8 cellular contexts compared by ENCODE assay signal in genomic region chr2:17754773-17755425, GRCh38. TPM values are rescaled to one million over a fixed set of nuclear protein-coding genes. Genes with fewer than 3 reads are reported as not detected.
DNase-seq lines count a peak whose midpoint lies in the region; ATAC-seq and TF ChIP-seq lines count a peak whose summit lies in the region.

No MANE protein-coding gene starts in this region.

- H3K27ac ChIP-seq in AG04450 (ENCODE audit: low read depth, low read length), result peak overlapping the region; percentile 99
- peak overlapping the region; percentile 95 for H3K27ac ChIP-seq in HEK293 (ENCODE audit: extremely low read depth, low read depth, low read length)
- H3K27ac ChIP-seq in vagina, result no peak overlapping the region

- H3K27me3 ChIP-seq in AG04450 (ENCODE audit: control insufficient read depth, insufficient read depth, low read length), result no peaks in the 10 kb centered on the region
- no peaks in the 10 kb centered on the region for H3K27me3 ChIP-seq in vagina

- H3K4me3 Mint-ChIP-seq in activated T-helper 17 cell treated with anti-CD3 and anti-CD28 coated beads, Interleukin-2, amount 50 U/mL, for 72 hours, result peak overlapping the region; percentile 82

- H3K27ac Mint-ChIP-seq in activated T-helper 17 cell treated with anti-CD3 and anti-CD28 coated beads, Interleukin-2, amount 50 U/mL, for 72 hours, result peak overlapping the region; percentile 96

- no peaks in the 10 kb centered on the region for H3K27me3 Mint-ChIP-seq in activated T-helper 17 cell treated with anti-CD3 and anti-CD28 coated beads, Interleukin-2, amount 50 U/mL, for 72 hours

- no peak for ATAC-seq in activated T-helper 17 cell treated with anti-CD3 and anti-CD28 coated beads, Interleukin-2, amount 50 U/mL, for 72 hours (replicated peaks)
- ATAC-seq in HG03045 (IDR thresholded peaks at IDR 0.05; ENCODE audit: unreplicated experiment) (no peak), GM19351 (IDR thresholded peaks at IDR 0.05; ENCODE audit: unreplicated experiment) (no peak)

- TF ChIP-seq POLR2A in vagina (IDR thresholded peaks at IDR 0.05), result no peak

- H3K9me3 ChIP-seq in AG04450 (ENCODE audit: control insufficient read depth, insufficient read depth, low read length) (peaks cover 3% of the 10 kb centered on the region; the same call in 1 of the 2 replicates), HEK293 (ENCODE audit: control insufficient read depth, insufficient read depth, low read depth, low read length) (no peaks in the 10 kb centered on the region), vagina (no peaks in the 10 kb centered on the region)

- peaks cover 0 to 2% of the 10 kb centered on the region in 2 experiments; a peak in 2 of 3 replicates for H3K36me3 ChIP-seq in HEK293 (ENCODE audit: control insufficient read depth in 2 of 2, insufficient read depth in 1 of 2, low read length in 2 of 2)
- H3K36me3 ChIP-seq in vagina, result no peaks in the 10 kb centered on the region

- TF ChIP-seq CTCF in AG04450 (IDR thresholded peaks at IDR 0.05; ENCODE audit: low read depth, low read length), result no peak
- no peak for TF ChIP-seq CTCF in HEK293 (tag by site-specific recombination; IDR thresholded peaks at IDR 0.05)
- TF ChIP-seq CTCF in vagina (IDR thresholded peaks at IDR 0.05), result no peak
- TF ChIP-seq CTCF in GM20000 (IDR thresholded peaks at IDR 0.05; ENCODE audit: extremely low read depth, missing control alignments), result no peak

- peak overlapping the region; percentile 92 for H3K4me3 ChIP-seq in AG04450 (ENCODE audit: low read depth, low read length)
- H3K4me3 ChIP-seq in HEK293 (ENCODE audit: low read depth, low read length), result peak overlapping the region; percentile 68
- H3K4me3 ChIP-seq in vagina, result peak overlapping the region; percentile 75 to 96

- no peaks in the 10 kb centered on the region for H3K9me3 Mint-ChIP-seq in activated T-helper 17 cell treated with anti-CD3 and anti-CD28 coated beads, Interleukin-2, amount 50 U/mL, for 72 hours

- H3K4me1 ChIP-seq in HEK293 (ENCODE audit: control insufficient read depth, insufficient read depth, low read length), result peaks cover 16% of the 10 kb centered on the region; the same call in 1 of the 2 replicates
- H3K4me1 ChIP-seq in vagina, result peaks cover 25% of the 10 kb centered on the region

- DNase-seq in AG04450 (ENCODE audit: low read depth, low spot score) (no peak), kidney tubule cell (ENCODE audit: low spot score) (peak; percentile 16), vagina (ENCODE audit: extremely low spot score in 2 of 2) (no peak), GM20000 (ENCODE audit: low spot score) (no peak)

- intact Hi-C loops in vagina (cut with DNase I), result loop anchor here (10.0 kb wide), 1 partner anchor 1090 kb away; the partner anchor contains the start of gene CYRIA

- CTCF ChIA-PET in AG04450 (lab: Charles Lee) (interaction anchor here (1.1 to 2.8 kb wide), 2 partner anchors 35 to 623 kb away, joined by 3 to 18 read pairs; no protein-coding TSS in a partner anchor), HEK293 (lab: Yijun Ruan, JAX) (interaction anchor here (0.6 to 0.9 kb wide), 2 partner anchors 9 to 76 kb away, joined by 3 read pairs; no protein-coding TSS in a partner anchor)

- POLR2A ChIA-PET in AG04450 (lab: Yijun Ruan, JAX) (interaction anchor here (0.6 to 1.1 kb wide), 3 partner anchors 13 to 56 kb away, joined by 3 to 5 read pairs (median 4); no protein-coding TSS in a partner anchor), HEK293 (lab: Yijun Ruan, JAX) (interaction anchor here (1.3 to 1.5 kb wide), 2 partner anchors 13 to 18 kb away, joined by 7 to 9 read pairs; no protein-coding TSS in a partner anchor)

- H3K4me1 Mint-ChIP-seq in activated T-helper 17 cell treated with anti-CD3 and anti-CD28 coated beads, Interleukin-2, amount 50 U/mL, for 72 hours, result peaks cover 4% of the 10 kb centered on the region

- peaks cover 5% of the 10 kb centered on the region for H3K36me3 Mint-ChIP-seq in activated T-helper 17 cell treated with anti-CD3 and anti-CD28 coated beads, Interleukin-2, amount 50 U/mL, for 72 hours (ENCODE audit: low read depth)

TF ChIP-seq in HEK293, 187 proteins besides CTCF, POLR2A, EP300 and RAD21:
- TF ChIP-seq ZNF16 (tag by site-specific recombination; IDR thresholded peaks at IDR 0.05; ENCODE audit: low read depth) (no peak), ZNF510 (tag by site-specific recombination; IDR thresholded peaks at IDR 0.05; ENCODE audit: insufficient replicate concordance) (no peak), ZNF112 (tag by site-specific recombination; IDR thresholded peaks at IDR 0.05) (no peak), ZBTB20 (tag by site-specific recombination; IDR thresholded peaks at IDR 0.05) (peak; percentile 12; the same call in 1 of the 2 replicates), ZNF175 (tag by site-specific recombination; IDR thresholded peaks at IDR 0.05) (no peak)

RNA-seq across cellular contexts. Expression of gene GEN1, which starts 1.0 kb away (rescaled TPM):
- 4.0 and 7.5 TPM in 2 replicates for polyA plus RNA-seq in AG04450 (2011; rRNA removed)
- polyA minus RNA-seq in AG04450 (2011; rRNA and poly(A)+ RNA removed), result 4.7 and 14.2 TPM in 2 replicates
- total RNA-seq in activated T-helper 17 cell treated with anti-CD3 and anti-CD28 coated beads, Interleukin-2, amount 50 U/mL, for 72 hours, result 10 to 100 TPM; 27.6 to 38.3 TPM
- 9.6 TPM for total RNA-seq in vagina

RNA-seq across cellular contexts. Expression of gene SMC6, which starts 1.3 kb away (rescaled TPM):
- polyA plus RNA-seq in AG04450 (2011; rRNA removed), result 10.2 and 18.3 TPM in 2 replicates
- polyA minus RNA-seq in AG04450 (2011; rRNA and poly(A)+ RNA removed), result 6.7 and 13.5 TPM in 2 replicates
- 10 to 100 TPM; 14.1 to 22.3 TPM for total RNA-seq in activated T-helper 17 cell treated with anti-CD3 and anti-CD28 coated beads, Interleukin-2, amount 50 U/mL, for 72 hours
- total RNA-seq in vagina, result 33.6 TPM
